ENCODE assay signal across 15 cellular contexts in the genomic region with DNA sequence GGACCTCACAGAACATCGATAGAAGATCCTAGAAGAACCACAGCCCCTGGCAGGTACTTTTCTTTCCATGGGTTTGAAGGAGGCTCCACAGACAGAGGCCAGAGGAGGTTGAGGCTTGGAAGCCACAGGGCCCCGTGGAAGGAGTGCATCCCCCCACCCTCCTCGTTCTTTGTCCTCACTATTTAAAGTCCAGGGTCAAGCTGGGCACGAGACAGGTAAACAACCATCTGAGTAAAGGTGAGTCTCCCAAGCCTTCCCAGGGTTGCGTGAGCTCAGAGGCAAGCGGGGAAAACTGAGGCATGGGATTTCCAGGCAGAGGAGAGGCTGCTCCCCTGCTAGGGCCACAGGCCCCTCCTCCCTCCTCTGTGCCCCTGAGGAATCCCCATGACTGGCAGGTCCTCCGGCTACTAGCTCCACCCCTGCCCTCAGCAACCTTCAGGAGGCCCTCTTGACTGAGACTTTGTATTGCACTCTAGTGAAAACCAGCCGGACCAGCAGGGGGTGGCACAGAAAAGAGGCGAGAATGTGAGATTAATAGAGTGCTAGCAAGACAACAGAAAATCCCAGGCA. TPM values are rescaled to one million over a fixed set of nuclear protein-coding genes. Genes with fewer than 3 reads are reported as not detected.
A peak's percentile ranks its signal among the peaks of the same experiment; 100 is the strongest.
DNase-seq lines count a peak whose midpoint lies in the region; ATAC-seq and TF ChIP-seq lines count a peak whose summit lies in the region.
"Had no signal": no experiment of that assay in that cellular context is flagged by ENCODE, and none has a peak within 500 bp of the region (broad histone marks: within the 10 kb centered on the region; RNA-seq: fewer than 3 reads in every experiment).

No MANE protein-coding gene starts in this region.

- in situ Hi-C loops in SK-MEL-5 (cut with HindIII; ENCODE audit: low pct_unique_long_range_greater_than_20kb, low sequenced_read_pairs) = no loop called here

- H3K36me3 Mint-ChIP-seq in CD8-positive, alpha-beta memory T cell = peaks cover 0 to under 1% (median 0%) of the 10 kb centered on the region in 3 donors
- H3K36me3 Mint-ChIP-seq in CD14-positive monocyte = peaks cover 5 to 6% of the 10 kb centered on the region in 2 donors

- no TSS peak for BruUV-seq in PC-3 (replicated peaks; lab: Mats Ljungman, UMichigan)

- intact Hi-C loops in left lung (cut with DNase I) (no loop called here), CD14-positive monocyte (cut with micrococcal nuclease) (no loop called here), PC-3 (cut with micrococcal nuclease) (no loop called here)

- no peaks in the 10 kb centered on the region for H3K27me3 ChIP-seq in CD8-positive, alpha-beta memory T cell (ENCODE audit: insufficient read depth, low read length, poor library complexity, severe bottlenecking)
- H3K27me3 ChIP-seq in left lung = no peaks in the 10 kb centered on the region
- no peaks in the 10 kb centered on the region for H3K27me3 ChIP-seq in PC-3 (ENCODE audit: low read length)

- H3K36me3 ChIP-seq in CD8-positive, alpha-beta memory T cell (ENCODE audit: insufficient read depth, low read length) = no peaks in the 10 kb centered on the region
- H3K36me3 ChIP-seq in left lung = peaks cover 0 to 7% of the 10 kb centered on the region in 2 donors
- no peaks in the 10 kb centered on the region for H3K36me3 ChIP-seq in PC-3 (ENCODE audit: low read depth, low read length)

- POLR2A ChIA-PET in CD8-positive, alpha-beta memory T cell (lab: Charles Lee) = no interaction called here
- POLR2A ChIA-PET in PC-3 (lab: Charles Lee; ENCODE audit: unreplicated experiment) = no interaction called here

- H3K9me3 Mint-ChIP-seq in CD8-positive, alpha-beta memory T cell = no peaks in the 10 kb centered on the region
- H3K9me3 Mint-ChIP-seq in CD14-positive monocyte = no peaks in the 10 kb centered on the region
- H3K9me3 Mint-ChIP-seq: activated T-helper 2 cell treated with anti-CD3 and anti-CD28 coated beads, Interferon-gamma antibody, Interleukin-2, Interleukin-4, amounts not matched to agents 10 μg/mL and 5 μg/mL and 100 μg/mL, durations not matched to agents 14 hours and 24 hours and 36 hours; mesothelial cell of epicardium; T-helper 1 cell treated with Interleukin-12 subunit alpha and Interleukin-12 subunit beta and Interleukin-4 antibody, amounts not matched to agents 30 μg/mL and 1 μg/mL, for 36 hours had no signal

- H3K4me1 ChIP-seq in CD8-positive, alpha-beta memory T cell (ENCODE audit: insufficient read depth, low read length) = no peaks in the 10 kb centered on the region
- peaks cover 0 to 21% of the 10 kb centered on the region in 2 donors for H3K4me1 ChIP-seq in left lung
- no peaks in the 10 kb centered on the region for H3K4me1 ChIP-seq in PC-3 (ENCODE audit: insufficient read depth, low read length)

- no peak overlapping the region for H2AFZ ChIP-seq in PC-3 (ENCODE audit: low read length)

- no peaks in the 10 kb centered on the region for H3K9me2 ChIP-seq in PC-3 (replicated peaks; ENCODE audit: low read length)

- H3K9me3 ChIP-seq in CD8-positive, alpha-beta memory T cell (ENCODE audit: low read length) = no peaks in the 10 kb centered on the region
- H3K9me3 ChIP-seq in left lung (no peaks in the 10 kb centered on the region), PC-3 (ENCODE audit: low read length) (no peaks in the 10 kb centered on the region)

- TF ChIP-seq CTCF in left lung (IDR thresholded peaks at IDR 0.05) (no peak), CD14-positive monocyte (IDR thresholded peaks at IDR 0.05) (no peak), PC-3 (conservative IDR thresholded peaks at IDR 0.05; ENCODE audit: low read depth, low read length) (no peak)

- peak overlapping the region; percentile 31 for H3K27ac ChIP-seq in CD8-positive, alpha-beta memory T cell (ENCODE audit: low read depth, low read length)
- H3K27ac ChIP-seq in left lung (peak overlapping the region; percentile 39 to 48), PC-3 (ENCODE audit: low read length) (no peak overlapping the region)
- H3K27ac ChIP-seq: skin epidermis had no signal

- no peaks in the 10 kb centered on the region for H3K27me3 Mint-ChIP-seq in CD8-positive, alpha-beta memory T cell
- peaks cover 0 to 6% (median 3%) of the 10 kb centered on the region in 3 donors for H3K27me3 Mint-ChIP-seq in CD14-positive monocyte (ENCODE audit: low read depth in 3 of 3)

- H3K4me2 ChIP-seq in PC-3 (ENCODE audit: low read length) = no peak overlapping the region

- CTCF ChIA-PET in CD8-positive, alpha-beta memory T cell (lab: Charles Lee) = interaction anchor here (1.2 kb wide), 1 partner anchor 18 kb away, joined by 3 read pairs; no protein-coding TSS in a partner anchor
- CTCF ChIA-PET in PC-3 (lab: Charles Lee) = no interaction called here

- H3K79me2 ChIP-seq in PC-3 (ENCODE audit: low read length) = no peaks in the 10 kb centered on the region

- H3K27ac Mint-ChIP-seq in CD8-positive, alpha-beta memory T cell = peak overlapping the region in 1 of 8 donors; percentile 48
- H3K27ac Mint-ChIP-seq in CD14-positive monocyte = peak overlapping the region in 3 of 7 donors; percentile 20 to 32 (median 23)
- H3K27ac Mint-ChIP-seq: activated T-helper 2 cell treated with anti-CD3 and anti-CD28 coated beads, Interferon-gamma antibody, Interleukin-2, Interleukin-4, amounts not matched to agents 10 μg/mL and 5 μg/mL and 100 μg/mL, durations not matched to agents 14 hours and 24 hours and 36 hours; T-helper 1 cell treated with Interleukin-12 subunit alpha and Interleukin-12 subunit beta and Interleukin-4 antibody, amounts not matched to agents 30 μg/mL and 1 μg/mL, for 36 hours had no signal

- no peak overlapping the region for H3K9ac ChIP-seq in PC-3 (ENCODE audit: low read length)

- DNase-seq in CD8-positive, alpha-beta memory T cell = no peak
- peak; percentile 65 for DNase-seq in HuH-7.5 (ENCODE audit: low spot score)
- DNase-seq in SK-MEL-5 (ENCODE audit: low read depth, low spot score) = peak; percentile 66
- peak in 1 of 2 donors; percentile 81 for DNase-seq in left lung
- no peak for DNase-seq in occipital lobe (lab: John Stamatoyannopoulos, UW)
- DNase-seq in CD14-positive monocyte (ENCODE audit: low spot score) = no peak
- no peak for DNase-seq in PC-3
- no peak for DNase-seq in GOT3 (lab: John Stamatoyannopoulos, UW)
- DNase-seq: Calu3, NCI-H524 had no signal

- no peaks in the 10 kb centered on the region for H4K20me1 ChIP-seq in PC-3 (ENCODE audit: low read length)

- H3K4me3 ChIP-seq in CD8-positive, alpha-beta memory T cell (ENCODE audit: low read length) = no peak overlapping the region
- H3K4me3 ChIP-seq in left lung (no peak overlapping the region), PC-3 (ENCODE audit: low read length) (no peak overlapping the region)
- H3K4me3 ChIP-seq: skin epidermis had no signal

- no peaks in the 10 kb centered on the region for H3F3A ChIP-seq in PC-3 (ENCODE audit: low read length, unreplicated experiment)

- ATAC-seq in left lung (peak; percentile 70), PC-3 (no peak)

- H3K4me1 Mint-ChIP-seq in CD8-positive, alpha-beta memory T cell = peaks cover 0 to 3% (median 2%) of the 10 kb centered on the region in 3 donors
- peaks cover 21% of the 10 kb centered on the region for H3K4me1 Mint-ChIP-seq in CD14-positive monocyte

- H3K4me3 Mint-ChIP-seq in CD8-positive, alpha-beta memory T cell = no peak overlapping the region
- no peak overlapping the region for H3K4me3 Mint-ChIP-seq in CD14-positive monocyte
- H3K4me3 Mint-ChIP-seq: T-helper 1 cell treated with Interleukin-12 subunit alpha and Interleukin-12 subunit beta and Interleukin-4 antibody, amounts not matched to agents 30 μg/mL and 1 μg/mL, for 36 hours had no signal

RNA-seq across cellular contexts. Expression of a gene that starts 0.9 kb away (rescaled TPM):
- under 1 TPM; 0.29 to 0.46 TPM for total RNA-seq in CD8-positive, alpha-beta memory T cell
- polyA plus RNA-seq in CD8-positive, alpha-beta memory T cell = not detected
- total RNA-seq in SK-MEL-5 (2014; rRNA removed; shearing (Covaris generic)) = not detected in 2 replicates
- not detected in 2 replicates for polyA plus RNA-seq in SK-MEL-5 (2015; cell fraction: cytosol; rRNA removed)
- not detected in 2 replicates for polyA plus RNA-seq in SK-MEL-5 (2015; cell fraction: nucleus; rRNA removed)
- total RNA-seq in left lung = 10 to 100 TPM in 1 of 2 donors, 1 to 10 TPM in 1; 5.2 to 16.6 TPM
- total RNA-seq in occipital lobe = not detected
- polyA plus RNA-seq in CD14-positive monocyte = 1 to 10 TPM in 1 of 2 donors, not detected in 1; 1.1 TPM
- total RNA-seq in PC-3 (2014; rRNA removed) = 0.17 TPM in 1 of 2 replicates, not detected in the other
- total RNA-seq: glomerular endothelial cell had no signal

RNA-seq across cellular contexts. Expression of a gene that starts 12.1 kb away (rescaled TPM):
- total RNA-seq in CD8-positive, alpha-beta memory T cell = 1 to 10 TPM; 5.9 to 7.4 TPM
- 7.3 TPM for polyA plus RNA-seq in CD8-positive, alpha-beta memory T cell
- total RNA-seq in SK-MEL-5 (2014; rRNA removed; shearing (Covaris generic)) = 0.43 and 3.1 TPM in 2 replicates
- 1.3 and 4.1 TPM in 2 replicates for polyA plus RNA-seq in SK-MEL-5 (2015; cell fraction: cytosol; rRNA removed)
- 0.65 and 1.9 TPM in 2 replicates for polyA plus RNA-seq in SK-MEL-5 (2015; cell fraction: nucleus; rRNA removed)
- total RNA-seq in left lung = 10 to 100 TPM; 38.6 to 68.6 TPM
- total RNA-seq in occipital lobe = 7.3 TPM
- 100 to 1,000 TPM; 320 to 362 TPM for polyA plus RNA-seq in CD14-positive monocyte
- 2.9 and 4.7 TPM in 2 replicates for total RNA-seq in PC-3 (2014; rRNA removed)

RNA-seq across cellular contexts. Expression of a gene that starts 40.1 kb away (rescaled TPM):
- total RNA-seq in CD8-positive, alpha-beta memory T cell = 1 to 10 TPM; 1.3 to 1.4 TPM
- 0.60 TPM for polyA plus RNA-seq in CD8-positive, alpha-beta memory T cell
- not detected in 2 replicates for total RNA-seq in SK-MEL-5 (2014; rRNA removed; shearing (Covaris generic))
- polyA plus RNA-seq in SK-MEL-5 (2015; cell fraction: cytosol; rRNA removed) = not detected in 2 replicates
- not detected in 2 replicates for polyA plus RNA-seq in SK-MEL-5 (2015; cell fraction: nucleus; rRNA removed)
- under 1 TPM; 0.16 to 0.38 TPM for total RNA-seq in left lung
- total RNA-seq in occipital lobe = not detected
- polyA plus RNA-seq in CD14-positive monocyte = not detected
- 1.1 TPM in 1 of 2 replicates, not detected in the other for total RNA-seq in PC-3 (2014; rRNA removed)

RNA-seq across cellular contexts. Expression of a gene that starts 44.1 kb away (rescaled TPM):
- total RNA-seq in CD8-positive, alpha-beta memory T cell = 10 to 100 TPM; 37.9 to 39.8 TPM
- polyA plus RNA-seq in CD8-positive, alpha-beta memory T cell = 56.9 TPM
- 10.0 and 11.0 TPM in 2 replicates for total RNA-seq in SK-MEL-5 (2014; rRNA removed; shearing (Covaris generic))
- polyA plus RNA-seq in SK-MEL-5 (2015; cell fraction: cytosol; rRNA removed) = 9.0 and 13.6 TPM in 2 replicates
- 24.4 and 25.5 TPM in 2 replicates for polyA plus RNA-seq in SK-MEL-5 (2015; cell fraction: nucleus; rRNA removed)
- total RNA-seq in left lung (10 to 100 TPM; 16.6 to 27.4 TPM), occipital lobe (10.8 TPM), PC-3 (2014; rRNA removed) (22.3 and 25.9 TPM in 2 replicates)
- 10 to 100 TPM; 18.8 to 24.3 TPM for polyA plus RNA-seq in CD14-positive monocyte

RNA-seq across cellular contexts. Expression of a gene that starts 59.0 kb away (rescaled TPM):
- not detected for total RNA-seq in CD8-positive, alpha-beta memory T cell
- polyA plus RNA-seq in CD8-positive, alpha-beta memory T cell = not detected
- 61.5 and 64.9 TPM in 2 replicates for total RNA-seq in SK-MEL-5 (2014; rRNA removed; shearing (Covaris generic))
- 34.5 and 65.3 TPM in 2 replicates for polyA plus RNA-seq in SK-MEL-5 (2015; cell fraction: cytosol; rRNA removed)
- polyA plus RNA-seq in SK-MEL-5 (2015; cell fraction: nucleus; rRNA removed) = 4.4 and 10.8 TPM in 2 replicates
- 100 to 1,000 TPM; 141 to 142 TPM for total RNA-seq in left lung
- 0.16 TPM for total RNA-seq in occipital lobe
- polyA plus RNA-seq in CD14-positive monocyte = 1 to 10 TPM in 1 of 2 donors, not detected in 1; 1.9 TPM
- 9.2 and 16.5 TPM in 2 replicates for total RNA-seq in PC-3 (2014; rRNA removed)
- total RNA-seq: activated T-helper 2 cell treated with anti-CD3 and anti-CD28 coated beads, Interferon-gamma antibody, Interleukin-2, Interleukin-4, amounts not matched to agents 10 μg/mL and 5 μg/mL and 100 μg/mL, durations not matched to agents 14 hours and 24 hours and 36 hours had no signal

Comparison
In these comparisons a context has a peak if more than half of its experiments do, and no peak if none do; other contexts are left out.
1. DNase-seq: peak in HuH-7.5 (single experiment) and SK-MEL-5 (single experiment); none in CD8-positive, alpha-beta memory T cell (0 of 5), occipital lobe (single experiment), CD14-positive monocyte (single experiment), PC-3 (single experiment) and GOT3 (single experiment).